21 cellular contexts compared by ENCODE assay signal in the genomic region with DNA sequence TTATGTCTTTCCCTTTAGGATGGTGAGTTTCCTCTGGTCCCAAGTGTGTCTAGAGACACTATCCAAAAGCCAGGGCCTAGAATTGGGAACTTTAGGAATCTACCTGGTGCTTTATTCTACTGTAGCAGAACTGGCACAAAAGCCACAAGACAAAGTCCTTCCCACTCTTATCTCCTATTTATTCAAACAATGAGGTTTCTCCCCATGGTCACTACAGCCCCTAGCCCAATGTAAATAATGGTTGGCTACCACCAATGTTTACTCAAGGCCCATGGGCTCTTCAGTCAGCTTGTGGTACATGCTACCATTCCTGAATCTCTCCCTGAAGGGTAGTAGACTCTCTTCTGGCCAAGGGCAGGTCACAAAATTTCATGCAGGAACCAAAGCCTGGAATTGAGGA.
"Had no signal": no experiment of that assay in that cellular context is flagged by ENCODE, and none has a peak within 500 bp of the region (broad histone marks: within the 10 kb centered on the region; RNA-seq: fewer than 3 reads in every experiment).

No MANE protein-coding gene starts in this region.

- H3K36me3 Mint-ChIP-seq: naive thymus-derived CD8-positive, alpha-beta T cell; stimulated activated naive B cell treated with anti-CD40 and anti-IgM and Interleukin-4, amounts not matched to agents 10 μg/mL and 1 μg/mL and 100 μg/mL, for 72 hours had no signal

- ATAC-seq: effector memory CD8-positive, alpha-beta T cell; left cardiac atrium; naive thymus-derived CD8-positive, alpha-beta T cell; stimulated activated naive B cell treated with anti-CD40 and anti-IgM and Interleukin-4, amounts not matched to agents 10 μg/mL and 1 μg/mL and 100 μg/mL, for 72 hours had no signal

- H3K4me2 ChIP-seq: hepatocyte had no signal

- FAIRE-seq: urothelium cell line had no signal

- H3K9me3 ChIP-seq: left lung, ovary, psoas muscle, thoracic aorta, upper lobe of left lung had no signal

- H3K79me2 ChIP-seq: hepatocyte had no signal

- H3K36me3 ChIP-seq: left lung, ovary, thoracic aorta, tibial nerve, upper lobe of left lung had no signal

- H3K4me1 Mint-ChIP-seq: naive thymus-derived CD8-positive, alpha-beta T cell; nephron progenitor cell; stimulated activated naive B cell treated with anti-CD40 and anti-IgM and Interleukin-4, amounts not matched to agents 10 μg/mL and 1 μg/mL and 100 μg/mL, for 72 hours had no signal

- H3K4me3 ChIP-seq: hepatocyte, left lung, ovary, psoas muscle, skin epidermis, thoracic aorta, tibial nerve, upper lobe of left lung had no signal

- H3K27me3 ChIP-seq: hepatocyte, left lung, ovary, tibial nerve, upper lobe of left lung had no signal

- H3K27ac Mint-ChIP-seq: effector memory CD8-positive, alpha-beta T cell; naive thymus-derived CD8-positive, alpha-beta T cell; nephron progenitor cell; stimulated activated naive B cell treated with anti-CD40 and anti-IgM and Interleukin-4, amounts not matched to agents 10 μg/mL and 1 μg/mL and 100 μg/mL, for 72 hours; stimulated activated naive CD8-positive, alpha-beta T cell treated with anti-CD3 and anti-CD28 coated beads, Interleukin-15, Interleukin-2, amounts not matched to agents 100 ng/mL and 50 ng/mL, for 24 hours had no signal

- H3K4me1 ChIP-seq: left lung, psoas muscle, tibial nerve, upper lobe of left lung had no signal

- H3K27ac ChIP-seq: hepatocyte, left lung, ovary, psoas muscle, skin epidermis, thoracic aorta, tibial nerve, upper lobe of left lung had no signal

- H3K4me3 Mint-ChIP-seq: effector memory CD8-positive, alpha-beta T cell; naive thymus-derived CD8-positive, alpha-beta T cell; nephron progenitor cell; stimulated activated naive B cell treated with anti-CD40 and anti-IgM and Interleukin-4, amounts not matched to agents 10 μg/mL and 1 μg/mL and 100 μg/mL, for 72 hours; stimulated activated naive CD8-positive, alpha-beta T cell treated with anti-CD3 and anti-CD28 coated beads, Interleukin-15, Interleukin-2, amounts not matched to agents 100 ng/mL and 50 ng/mL, for 24 hours had no signal

- DNase-seq: cortex of kidney; effector memory CD8-positive, alpha-beta T cell; left cardiac atrium; left lung; naive thymus-derived CD8-positive, alpha-beta T cell; occipital lobe; ovary; posterior cingulate gyrus; psoas muscle; right cardiac atrium; stimulated activated CD4-positive, alpha-beta T cell treated with anti-CD3 and anti-CD28 coated beads, Interleukin-15, amount 100 ng/mL, for 24 hours; stimulated activated CD4-positive, alpha-beta T cell treated with anti-CD3 and anti-CD28 coated beads, Interleukin-2, amount 100 ng/mL, for 48 hours; stimulated activated naive B cell treated with anti-CD40 and anti-IgM and Interleukin-4, amounts not matched to agents 10 μg/mL and 1 μg/mL and 100 μg/mL, for 72 hours had no signal

- H2AFZ ChIP-seq: hepatocyte had no signal

- H3K27me3 Mint-ChIP-seq: effector memory CD8-positive, alpha-beta T cell; naive thymus-derived CD8-positive, alpha-beta T cell; stimulated activated naive B cell treated with anti-CD40 and anti-IgM and Interleukin-4, amounts not matched to agents 10 μg/mL and 1 μg/mL and 100 μg/mL, for 72 hours; stimulated activated naive CD8-positive, alpha-beta T cell treated with anti-CD3 and anti-CD28 coated beads, Interleukin-15, Interleukin-2, amounts not matched to agents 100 ng/mL and 50 ng/mL, for 24 hours had no signal
